Comparison of ENCODE assay signal across 8 cellular contexts in genomic region chr4:102759835-102760644, GRCh38. TPM values are rescaled to one million over a fixed set of nuclear protein-coding genes. Genes with fewer than 3 reads are reported as not detected.
DNase-seq lines count a peak whose midpoint lies in the region; ATAC-seq and TF ChIP-seq lines count a peak whose summit lies in the region.

No MANE protein-coding gene starts in this region.

- ATAC-seq in naive thymus-derived CD4-positive, alpha-beta T cell: peak; percentile 77

- no peaks in the 10 kb centered on the region for H3K9me3 ChIP-seq in HEK293 (ENCODE audit: control insufficient read depth, insufficient read depth, low read depth, low read length)
- no peaks in the 10 kb centered on the region for H3K9me3 ChIP-seq in naive thymus-derived CD4-positive, alpha-beta T cell (ENCODE audit: control insufficient read depth in 2 of 3, low read length in 3 of 3)

- intact Hi-C loops in activated CD4-positive, alpha-beta T cell treated with anti-CD3 and anti-CD28 coated beads, Interleukin-2, amount 10 ng/mL, durations not matched to agents 24 days and 14 days (cut with micrococcal nuclease): loop anchor here (1.0 to 10.0 kb wide), 8 partner anchors 37 to 435 kb away; partner anchors contain the start of genes CENPE, CISD2, SLC39A8 and SLC9B1
- intact Hi-C loops in naive thymus-derived CD4-positive, alpha-beta T cell (cut with micrococcal nuclease): loop anchor here (1.0 to 10.0 kb wide), 17 partner anchors 17 to 1863 kb away; partner anchors contain the start of genes SLC9B2 (in 2 of the 2), BDH2 (in 1 of the 2), CENPE (in 1 of the 2) and CISD2 (in 1 of the 2)

- peak overlapping the region; percentile 42; the same call in 1 of the 2 replicates for H3K27ac ChIP-seq in HEK293 (ENCODE audit: extremely low read depth, low read depth, low read length)
- peak overlapping the region; percentile 72 for H3K27ac ChIP-seq in naive thymus-derived CD4-positive, alpha-beta T cell (ENCODE audit: low read depth, low read length)

- H3K36me3 Mint-ChIP-seq in activated CD4-positive, alpha-beta T cell treated with anti-CD3 and anti-CD28 coated beads, Interleukin-2, amount 10 ng/mL, durations not matched to agents 24 days and 14 days (ENCODE audit: low read depth): peaks cover 8% of the 10 kb centered on the region
- H3K36me3 Mint-ChIP-seq in naive thymus-derived CD4-positive, alpha-beta T cell: peaks cover 0 to 12% (median 3%) of the 10 kb centered on the region in 5 donors

- POLR2A ChIA-PET in HEK293 (lab: Yijun Ruan, JAX): interaction anchor here (0.8 to 1.7 kb wide), 4 partner anchors 8 to 109 kb away, joined by 4 to 17 read pairs (median 6); partner anchors contain the start of genes CISD2 and UBE2D3
- POLR2A ChIA-PET in naive thymus-derived CD4-positive, alpha-beta T cell (lab: Charles Lee): interaction anchor here (0.6 to 2.8 kb wide), 12 partner anchors 14 to 135 kb away, joined by 3 to 45 read pairs (median 4); partner anchors contain the start of genes CISD2 and UBE2D3

- no peak for TF ChIP-seq CTCF in HEK293 (tag by site-specific recombination; IDR thresholded peaks at IDR 0.05)
- no peak for TF ChIP-seq CTCF in LNCaP clone FGC (IDR thresholded peaks at IDR 0.05; ENCODE audit: control insufficient read depth, extremely low read depth, insufficient read depth)

- H3K36me3 ChIP-seq in HEK293 (ENCODE audit: control insufficient read depth in 2 of 2, insufficient read depth in 1 of 2, low read length in 2 of 2): no peaks in the 10 kb centered on the region
- no peaks in the 10 kb centered on the region for H3K36me3 ChIP-seq in naive thymus-derived CD4-positive, alpha-beta T cell (ENCODE audit: control insufficient read depth in 2 of 3, insufficient read depth in 3 of 3, low read length in 3 of 3)

- peak; percentile 31 for DNase-seq in stimulated activated CD4-positive, alpha-beta T cell treated with anti-CD3 and anti-CD28 coated beads, Interleukin-1b, Interleukin-23, amount 100 ng/mL, for 48 hours
- no peak for DNase-seq in stimulated activated CD4-positive, alpha-beta T cell treated with anti-CD3 and anti-CD28 coated beads, Interleukin-4, amount 100 ng/mL, for 4 hours
- DNase-seq in LNCaP clone FGC (ENCODE audit: low read depth) (no peak), fibroblast of gingiva (ENCODE audit: low read depth) (peak; percentile 55), HPDE6-E6E7 (ENCODE audit: extremely low spot score) (no peak)
- no peak for DNase-seq in activated CD4-positive, alpha-beta T cell treated with anti-CD3 and anti-CD28 coated beads, Interleukin-2, amount 10 ng/mL, durations not matched to agents 24 days and 14 days
- DNase-seq in naive thymus-derived CD4-positive, alpha-beta T cell: peak in 5 of 9 donors; percentile 8 to 69 (median 31)

- peak overlapping the region; percentile 88 for H3K4me3 Mint-ChIP-seq in activated CD4-positive, alpha-beta T cell treated with anti-CD3 and anti-CD28 coated beads, Interleukin-2, amount 10 ng/mL, durations not matched to agents 24 days and 14 days
- H3K4me3 Mint-ChIP-seq in naive thymus-derived CD4-positive, alpha-beta T cell: peak overlapping the region; percentile 86 to 99 (median 98)

- H3K27me3 Mint-ChIP-seq in activated CD4-positive, alpha-beta T cell treated with anti-CD3 and anti-CD28 coated beads, Interleukin-2, amount 10 ng/mL, durations not matched to agents 24 days and 14 days: peaks cover 10% of the 10 kb centered on the region
- peaks cover 0 to 10% (median 0%) of the 10 kb centered on the region in 5 donors for H3K27me3 Mint-ChIP-seq in naive thymus-derived CD4-positive, alpha-beta T cell

- H3K4me1 Mint-ChIP-seq in activated CD4-positive, alpha-beta T cell treated with anti-CD3 and anti-CD28 coated beads, Interleukin-2, amount 10 ng/mL, durations not matched to agents 24 days and 14 days: peaks cover 28% of the 10 kb centered on the region
- peaks cover 35 to 50% (median 43%) of the 10 kb centered on the region in 7 donors for H3K4me1 Mint-ChIP-seq in naive thymus-derived CD4-positive, alpha-beta T cell

- peak overlapping the region; percentile 79 for H3K4me3 ChIP-seq in HEK293 (ENCODE audit: low read depth, low read length)
- H3K4me3 ChIP-seq in LNCaP clone FGC (ENCODE audit: low read depth, low read length): peak overlapping the region; percentile 92
- peak overlapping the region; percentile 62 for H3K4me3 ChIP-seq in naive thymus-derived CD4-positive, alpha-beta T cell (ENCODE audit: low read length)

- no peaks in the 10 kb centered on the region for H3K9me3 Mint-ChIP-seq in activated CD4-positive, alpha-beta T cell treated with anti-CD3 and anti-CD28 coated beads, Interleukin-2, amount 10 ng/mL, durations not matched to agents 24 days and 14 days
- peaks cover 0 to 4% (median 0%) of the 10 kb centered on the region in 11 donors for H3K9me3 Mint-ChIP-seq in naive thymus-derived CD4-positive, alpha-beta T cell

- H3K27ac Mint-ChIP-seq in activated CD4-positive, alpha-beta T cell treated with anti-CD3 and anti-CD28 coated beads, Interleukin-2, amount 10 ng/mL, durations not matched to agents 24 days and 14 days: peak overlapping the region; percentile 87
- H3K27ac Mint-ChIP-seq in naive thymus-derived CD4-positive, alpha-beta T cell: peak overlapping the region; percentile 56 to 92 (median 84)

- H3K27me3 ChIP-seq in naive thymus-derived CD4-positive, alpha-beta T cell (ENCODE audit: control insufficient read depth in 2 of 2, insufficient read depth in 2 of 2, low read length in 2 of 2): no peaks in the 10 kb centered on the region

- H3K4me1 ChIP-seq in HEK293 (ENCODE audit: control insufficient read depth, insufficient read depth, low read length): no peaks in the 10 kb centered on the region; the same call in 1 of the 2 replicates
- H3K4me1 ChIP-seq in naive thymus-derived CD4-positive, alpha-beta T cell (ENCODE audit: control insufficient read depth in 2 of 2, insufficient read depth in 2 of 2, low read length in 2 of 2): peaks cover 4 to 16% of the 10 kb centered on the region in 2 donors

- CTCF ChIA-PET in HEK293 (lab: Yijun Ruan, JAX): no interaction called here
- CTCF ChIA-PET in naive thymus-derived CD4-positive, alpha-beta T cell (lab: Charles Lee): interaction anchor here (1.1 to 2.0 kb wide), 3 partner anchors 66 to 270 kb away, joined by 3 to 6 read pairs (median 5); partner anchors contain the start of gene UBE2D3

TF ChIP-seq in HEK293, 187 proteins besides CTCF, POLR2A, EP300 and RAD21 (continues in another document):
- TF ChIP-seq, protein P1, sequence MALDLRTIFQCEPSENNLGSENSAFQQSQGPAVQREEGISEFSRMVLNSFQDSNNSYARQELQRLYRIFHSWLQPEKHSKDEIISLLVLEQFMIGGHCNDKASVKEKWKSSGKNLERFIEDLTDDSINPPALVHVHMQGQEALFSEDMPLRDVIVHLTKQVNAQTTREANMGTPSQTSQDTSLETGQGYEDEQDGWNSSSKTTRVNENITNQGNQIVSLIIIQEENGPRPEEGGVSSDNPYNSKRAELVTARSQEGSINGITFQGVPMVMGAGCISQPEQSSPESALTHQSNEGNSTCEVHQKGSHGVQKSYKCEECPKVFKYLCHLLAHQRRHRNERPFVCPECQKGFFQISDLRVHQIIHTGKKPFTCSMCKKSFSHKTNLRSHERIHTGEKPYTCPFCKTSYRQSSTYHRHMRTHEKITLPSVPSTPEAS (tag by site-specific recombination; IDR thresholded peaks at IDR 0.05): peak; percentile 42; the same call in 1 of the 2 replicates
- TF ChIP-seq ZBTB44 (tag by site-specific recombination; IDR thresholded peaks at IDR 0.05) (no peak), GLIS2 (tag by site-specific recombination; IDR thresholded peaks at IDR 0.05) (no peak), ZNF37A (tag by site-specific recombination; IDR thresholded peaks at IDR 0.05) (no peak), ZNF362 (tag by site-specific recombination; IDR thresholded peaks at IDR 0.05) (0 out of 2 replicates have a peak, but pooled peaks have one; percentile 15)

RNA-seq across cellular contexts. Expression of gene MANBA, which starts 0.7 kb away (rescaled TPM):
- 8.2 and 9.4 TPM in 2 replicates for total RNA-seq in activated CD4-positive, alpha-beta T cell treated with anti-CD3 and anti-CD28 coated beads, Interleukin-2, amount 10 ng/mL, durations not matched to agents 24 days and 14 days
- total RNA-seq in naive thymus-derived CD4-positive, alpha-beta T cell: 10 to 100 TPM; 15.7 to 56.4 (median 29.7) TPM
- 10 to 100 TPM; 16.4 to 26.0 TPM for polyA plus RNA-seq in naive thymus-derived CD4-positive, alpha-beta T cell

Comparison
In these comparisons a context has a peak if more than half of its experiments do, and no peak if none do; other contexts are left out.
1. DNase-seq: peak in stimulated activated CD4-positive, alpha-beta T cell treated with anti-CD3 and anti-CD28 coated beads, Interleukin-1b, Interleukin-23, amount 100 ng/mL, for 48 hours (single experiment), fibroblast of gingiva (single experiment) and naive thymus-derived CD4-positive, alpha-beta T cell (5 of 9); none in stimulated activated CD4-positive, alpha-beta T cell treated with anti-CD3 and anti-CD28 coated beads, Interleukin-4, amount 100 ng/mL, for 4 hours (0 of 2), LNCaP clone FGC (single experiment), activated CD4-positive, alpha-beta T cell treated with anti-CD3 and anti-CD28 coated beads, Interleukin-2, amount 10 ng/mL, durations not matched to agents 24 days and 14 days (single experiment) and HPDE6-E6E7 (single experiment).
2. Peak in every context shown above with its lines, with median percentiles within 50 percentile points of each other: H3K4me3 ChIP-seq.